Comparison of ENCODE assay signal across 9 cellular contexts in the genomic region with DNA sequence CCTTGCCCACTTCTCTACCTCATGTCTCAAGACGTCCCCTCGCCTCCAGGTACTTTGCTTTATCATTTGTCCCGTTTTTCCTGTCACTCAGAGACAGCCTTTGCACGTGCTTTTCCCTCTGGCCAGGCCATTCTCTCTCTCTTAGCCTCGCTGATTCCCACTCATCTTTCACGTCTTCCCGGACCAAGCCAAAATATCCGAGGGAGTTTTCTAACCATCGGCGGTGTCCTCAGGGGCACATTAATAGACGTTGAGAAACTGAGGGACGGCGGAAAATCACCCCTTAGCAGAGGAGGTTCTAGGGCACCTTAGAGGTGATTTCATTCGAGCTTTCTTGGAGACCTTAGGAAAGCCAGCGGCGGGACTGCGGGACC. TPM values are rescaled to one million over a fixed set of nuclear protein-coding genes. Genes with fewer than 3 reads are reported as not detected.
A peak's percentile ranks its signal among the peaks of the same experiment; 100 is the strongest.
DNase-seq lines count a peak whose midpoint lies in the region; ATAC-seq, FAIRE-seq and TF ChIP-seq lines count a peak whose summit lies in the region.
"Had no signal": no experiment of that assay in that cellular context is flagged by ENCODE, and none has a peak within 500 bp of the region (broad histone marks: within the 10 kb centered on the region; RNA-seq: fewer than 3 reads in every experiment).

No MANE protein-coding gene starts in this region.

- no peak for FAIRE-seq in D721Med (lab: Jason Lieb, UNC)

- H3K4me2 ChIP-seq in PC-3 (ENCODE audit: low read length): peak overlapping the region; percentile 71
- no peak overlapping the region for H3K4me2 ChIP-seq in Karpas-422 (ENCODE audit: low read depth, low read length, poor library complexity, severe bottlenecking)

- peak; percentile 25 for DNase-seq in EH (ENCODE audit: low read depth)
- no peak for DNase-seq in PC-3
- DNase-seq in fibroblast of peridontal ligament (ENCODE audit: extremely low read depth): peak; percentile 29
- no peak for DNase-seq in NCI-H2029 (lab: John Stamatoyannopoulos, UW)
- DNase-seq in Karpas-422: no peak
- no peak for DNase-seq in D721Med (ENCODE audit: insufficient read length, low spot score)
- DNase-seq in medulla oblongata (ENCODE audit: extremely low spot score): no peak
- DNase-seq: NCI-H1436 treated with DMSO at 0.1 percent for 48 hours had no signal

- H2AFZ ChIP-seq in PC-3 (ENCODE audit: low read length) (peak overlapping the region; percentile 71), Karpas-422 (ENCODE audit: low read length) (no peak overlapping the region)

- peak overlapping the region; percentile 44 for H3K4me3 ChIP-seq in PC-3 (ENCODE audit: low read length)
- H3K4me3 ChIP-seq in rectal smooth muscle tissue (ENCODE audit: low read length): peak overlapping the region; percentile 30
- no peak overlapping the region for H3K4me3 ChIP-seq in Karpas-422 (ENCODE audit: low read length)

- H3K9ac ChIP-seq in PC-3 (ENCODE audit: low read length): no peak overlapping the region
- H3K9ac ChIP-seq in rectal smooth muscle tissue (ENCODE audit: low read length): no peak overlapping the region
- no peak overlapping the region for H3K9ac ChIP-seq in Karpas-422 (ENCODE audit: low read length)

- peaks cover 20% of the 10 kb centered on the region for H3K27me3 ChIP-seq in PC-3 (ENCODE audit: low read length)
- H3K27me3 ChIP-seq in rectal smooth muscle tissue (ENCODE audit: control insufficient read depth, insufficient read depth, low read length): peaks cover 8% of the 10 kb centered on the region
- H3K27me3 ChIP-seq in Karpas-422 (ENCODE audit: low read length): no peaks in the 10 kb centered on the region

- no peak for TF ChIP-seq CTCF in PC-3 (conservative IDR thresholded peaks at IDR 0.05; ENCODE audit: low read depth, low read length)
- TF ChIP-seq CTCF in D721Med (IDR thresholded peaks at IDR 0.05; ENCODE audit: insufficient read depth, missing control alignments): no peak

- intact Hi-C loops in PC-3 (cut with micrococcal nuclease): no loop called here

- H3K79me2 ChIP-seq in PC-3 (ENCODE audit: low read length) (no peaks in the 10 kb centered on the region), Karpas-422 (ENCODE audit: low read length) (no peaks in the 10 kb centered on the region)

- no peaks in the 10 kb centered on the region for H3K9me3 ChIP-seq in PC-3 (ENCODE audit: low read length)
- H3K9me3 ChIP-seq in Karpas-422 (ENCODE audit: low read length): no peaks in the 10 kb centered on the region

- peak; percentile 66 for ATAC-seq in PC-3

- H3K36me3 ChIP-seq in PC-3 (ENCODE audit: low read depth, low read length) (no peaks in the 10 kb centered on the region), rectal smooth muscle tissue (ENCODE audit: control insufficient read depth, insufficient read depth, low read length) (no peaks in the 10 kb centered on the region), Karpas-422 (ENCODE audit: insufficient read depth, low read length) (no peaks in the 10 kb centered on the region)

- H3F3A ChIP-seq in PC-3 (ENCODE audit: low read length, unreplicated experiment): no peaks in the 10 kb centered on the region

- H3K9me2 ChIP-seq in PC-3 (replicated peaks; ENCODE audit: low read length): no peaks in the 10 kb centered on the region
- no peaks in the 10 kb centered on the region for H3K9me2 ChIP-seq in Karpas-422 (replicated peaks; ENCODE audit: insufficient read depth, low read length)

- POLR2A ChIA-PET in PC-3 (lab: Charles Lee; ENCODE audit: unreplicated experiment): interaction anchor here (0.6 kb wide), 1 partner anchor 47 kb away, joined by 3 read pairs; no protein-coding TSS in a partner anchor

- H3K4me1 ChIP-seq in PC-3 (ENCODE audit: insufficient read depth, low read length) (0 out of 2 replicates have a peak, but pooled peaks cover 3% of the 10 kb centered on the region), rectal smooth muscle tissue (ENCODE audit: control insufficient read depth, insufficient read depth, low read length) (no peaks in the 10 kb centered on the region), Karpas-422 (ENCODE audit: low read length) (peaks cover 12% of the 10 kb centered on the region)

- BruUV-seq in PC-3 (replicated peaks; lab: Mats Ljungman, UMichigan): no TSS peak

- CTCF ChIA-PET in PC-3 (lab: Charles Lee): no interaction called here

- no peak overlapping the region for H3K27ac ChIP-seq in PC-3 (ENCODE audit: low read length)
- no peak overlapping the region for H3K27ac ChIP-seq in rectal smooth muscle tissue (ENCODE audit: low read depth, low read length)
- H3K27ac ChIP-seq in Karpas-422 (ENCODE audit: low read length): no peak overlapping the region

- no peaks in the 10 kb centered on the region for H4K20me1 ChIP-seq in PC-3 (ENCODE audit: low read length)
- H4K20me1 ChIP-seq in Karpas-422 (ENCODE audit: insufficient read depth, low read depth, low read length): no peaks in the 10 kb centered on the region

RNA-seq across cellular contexts. Expression of a gene that starts 0.6 kb away (rescaled TPM):
- total RNA-seq in PC-3 (2014; rRNA removed): not detected in 2 replicates
- total RNA-seq in Karpas-422 (2014; rRNA removed; shearing (Covaris generic); ENCODE audit: low replicate concordance): not detected in 2 replicates

RNA-seq across cellular contexts. Expression of a gene that starts 59.2 kb away (rescaled TPM):
- total RNA-seq in PC-3 (2014; rRNA removed): 7.2 and 9.4 TPM in 2 replicates
- total RNA-seq in Karpas-422 (2014; rRNA removed; shearing (Covaris generic); ENCODE audit: low replicate concordance): not detected in 2 replicates

Comparison
In these comparisons a context has a peak if more than half of its experiments do, and no peak if none do; other contexts are left out.
1. DNase-seq: peak in EH (single experiment) and fibroblast of peridontal ligament (single experiment); none in PC-3 (single experiment), NCI-H2029 (single experiment), Karpas-422 (single experiment), D721Med (single experiment) and medulla oblongata (single experiment).